In the genomic region with DNA sequence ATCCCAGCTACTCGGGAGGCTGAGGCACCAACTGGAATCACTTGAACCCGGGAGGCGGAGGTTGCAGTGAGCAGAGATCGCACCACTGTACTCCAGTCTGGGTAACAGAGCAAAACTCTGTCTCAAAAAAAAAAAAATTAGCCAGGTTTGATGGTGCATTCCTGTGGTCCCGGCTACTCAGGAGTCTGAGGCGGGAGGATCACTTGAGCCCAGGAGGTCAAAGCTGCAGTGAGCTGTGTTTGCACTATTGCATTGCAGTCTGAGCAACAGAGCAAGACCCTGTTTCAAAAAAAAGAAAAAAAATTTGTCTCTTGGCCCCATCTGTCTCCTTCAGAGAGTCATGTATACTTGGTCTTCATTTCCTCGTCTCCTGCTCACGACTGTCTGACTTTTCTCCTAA, we compare ENCODE assay signal across 8 cellular contexts. TPM values are rescaled to one million over a fixed set of nuclear protein-coding genes. Genes with fewer than 3 reads are reported as not detected.
DNase-seq lines count a peak whose midpoint lies in the region; ATAC-seq and TF ChIP-seq lines count a peak whose summit lies in the region.

No MANE protein-coding gene starts in this region.

- H3K36me3 Mint-ChIP-seq in activated T-helper 17 cell treated with anti-CD3 and anti-CD28 coated beads, Interleukin-2, amount 50 U/mL, for 72 hours (ENCODE audit: low read depth), result peaks cover 91% of the 10 kb centered on the region

- peak overlapping the region; percentile 63 for H3K27ac Mint-ChIP-seq in activated T-helper 17 cell treated with anti-CD3 and anti-CD28 coated beads, Interleukin-2, amount 50 U/mL, for 72 hours

- H3K9me3 Mint-ChIP-seq in activated T-helper 17 cell treated with anti-CD3 and anti-CD28 coated beads, Interleukin-2, amount 50 U/mL, for 72 hours, result no peaks in the 10 kb centered on the region

- H3K9ac ChIP-seq in GM23248, result peak overlapping the region; percentile 94

- WGBS in GM23248 (ENCODE audit: low coverage in 1 of 2, low lambda C conversion rate in 2 of 2, missing lambda C conversion rate in 2 of 2), 2 experiments, result 83 to 87% methylated on average over 8 of the region's 8 CpGs
- 91 to 97% methylated on average over 8 of the region's 8 CpGs for WGBS in mesodermal cell (ENCODE audit: insufficient coverage in 2 of 2), 2 experiments

- H3K27ac ChIP-seq in AG04450 (ENCODE audit: low read depth, low read length) (no peak overlapping the region), GM23248 (peak overlapping the region; percentile 95), mesodermal cell (ENCODE audit: low read depth, low read length, severe bottlenecking) (no peak overlapping the region)

- in situ Hi-C loops in GM23248 (cut with MboI), result no loop called here

- H3K9me2 ChIP-seq in GM23248 (ENCODE audit: insufficient read depth), result no peaks in the 10 kb centered on the region

- no peaks in the 10 kb centered on the region for H3K27me3 Mint-ChIP-seq in activated T-helper 17 cell treated with anti-CD3 and anti-CD28 coated beads, Interleukin-2, amount 50 U/mL, for 72 hours

- H2AFZ ChIP-seq in GM23248, result no peak overlapping the region

- CTCF ChIA-PET in AG04450 (lab: Charles Lee), result interaction anchor here (0.5 kb wide), 1 partner anchor 10 kb away, joined by 3 read pairs; no protein-coding TSS in a partner anchor

- no peaks in the 10 kb centered on the region for H3K9me3 ChIP-seq in AG04450 (ENCODE audit: control insufficient read depth, insufficient read depth, low read length)
- no peaks in the 10 kb centered on the region for H3K9me3 ChIP-seq in GM23248 (ENCODE audit: low read depth)
- no peaks in the 10 kb centered on the region for H3K9me3 ChIP-seq in mesodermal cell (ENCODE audit: control insufficient read depth, low read length)

- H3K27me3 ChIP-seq in AG04450 (ENCODE audit: control insufficient read depth, insufficient read depth, low read length) (no peaks in the 10 kb centered on the region), GM23248 (replicated peaks; ENCODE audit: insufficient read depth) (no peaks in the 10 kb centered on the region)

- peaks cover 60% of the 10 kb centered on the region for H3F3A ChIP-seq in GM23248 (ENCODE audit: insufficient read depth)

- H3K79me2 ChIP-seq in GM23248 (ENCODE audit: insufficient read depth), result peaks cover 60% of the 10 kb centered on the region

- DNase-seq in AG04450 (ENCODE audit: low read depth, low spot score) (no peak), GM23248 (no peak), NCI-H345 treated with DMSO at 0.1 percent for 48 hours (lab: John Stamatoyannopoulos, UW; ENCODE audit: unreplicated experiment) (no peak), sciatic nerve (ENCODE audit: low spot score) (no peak), NCI-H2029 treated with DMSO at 0.1 percent for 48 hours (lab: John Stamatoyannopoulos, UW) (no peak)

- H3K36me3 ChIP-seq in GM23248 (ENCODE audit: low read depth), result peaks cover 9% of the 10 kb centered on the region
- peaks cover 61% of the 10 kb centered on the region for H3K36me3 ChIP-seq in mesodermal cell (ENCODE audit: control insufficient read depth, insufficient read depth, low read length)

- intact Hi-C loops in sciatic nerve (cut with DNase I), result no loop called here

- no peak for ATAC-seq in activated T-helper 17 cell treated with anti-CD3 and anti-CD28 coated beads, Interleukin-2, amount 50 U/mL, for 72 hours (replicated peaks)
- no peak for ATAC-seq in sciatic nerve
- no peak for ATAC-seq in HG02852 (IDR thresholded peaks at IDR 0.05; ENCODE audit: unreplicated experiment)

- POLR2A ChIA-PET in AG04450 (lab: Yijun Ruan, JAX), result interaction anchor here (1.2 to 1.3 kb wide), 2 partner anchors 10 to 39 kb away, joined by 4 read pairs; no protein-coding TSS in a partner anchor

- H4K20me1 ChIP-seq in GM23248 (ENCODE audit: insufficient read depth), result no peaks in the 10 kb centered on the region

- peak overlapping the region; percentile 97 for H3K4me3 Mint-ChIP-seq in activated T-helper 17 cell treated with anti-CD3 and anti-CD28 coated beads, Interleukin-2, amount 50 U/mL, for 72 hours

- peaks cover 51% of the 10 kb centered on the region for H3K4me1 Mint-ChIP-seq in activated T-helper 17 cell treated with anti-CD3 and anti-CD28 coated beads, Interleukin-2, amount 50 U/mL, for 72 hours

- H3K4me2 ChIP-seq in GM23248 (ENCODE audit: unreplicated experiment), result peak overlapping the region; percentile 99

- TF ChIP-seq CTCF in AG04450 (IDR thresholded peaks at IDR 0.05; ENCODE audit: low read depth, low read length), result no peak

- H3K4me1 ChIP-seq in GM23248 (ENCODE audit: insufficient read depth) (peaks cover 21% of the 10 kb centered on the region), mesodermal cell (ENCODE audit: control insufficient read depth, insufficient read depth, low read length, poor library complexity, severe bottlenecking) (peaks cover 12% of the 10 kb centered on the region)

- H3K4me3 ChIP-seq in AG04450 (ENCODE audit: low read depth, low read length) (peak overlapping the region; percentile 93), GM23248 (peak overlapping the region; percentile 90; the same call in 1 of the 2 replicates), mesodermal cell (ENCODE audit: extremely low read depth, insufficient read depth, low read length, poor library complexity, severe bottlenecking) (peak overlapping the region; percentile 72)

RNA-seq across cellular contexts. Expression of gene CCDC97, which starts 1.6 kb away (rescaled TPM):
- polyA plus RNA-seq in AG04450 (2011; rRNA removed) (8.5 and 9.3 TPM in 2 replicates), GM23248 (2016; fragmentation: Nextera tagmentation; extraction: Ambion mirVana) (11.4 and 12.3 TPM in 2 replicates)
- polyA minus RNA-seq in AG04450 (2011; rRNA and poly(A)+ RNA removed), result 14.0 and 15.8 TPM in 2 replicates
- 5.2 and 5.9 TPM in 2 replicates for total RNA-seq in GM23248 (2014; rRNA removed; shearing (Covaris generic))
- total RNA-seq in activated T-helper 17 cell treated with anti-CD3 and anti-CD28 coated beads, Interleukin-2, amount 50 U/mL, for 72 hours, result 10 to 100 TPM; 35.1 to 40.9 TPM
- polyA plus RNA-seq in mesodermal cell (2013, experiment 1 of 2), result 14.6 TPM
- polyA plus RNA-seq in mesodermal cell (2013, experiment 2 of 2), result 13.1 TPM
- 29.8 TPM for total RNA-seq in sciatic nerve

RNA-seq across cellular contexts. Expression of gene TGFB1, which starts 42.1 kb away (rescaled TPM):
- polyA plus RNA-seq in AG04450 (2011; rRNA removed) (4.9 and 11.2 TPM in 2 replicates), GM23248 (2016; fragmentation: Nextera tagmentation; extraction: Ambion mirVana) (12.4 and 13.9 TPM in 2 replicates)
- 22.8 and 28.9 TPM in 2 replicates for polyA minus RNA-seq in AG04450 (2011; rRNA and poly(A)+ RNA removed)
- 21.4 and 23.5 TPM in 2 replicates for total RNA-seq in GM23248 (2014; rRNA removed; shearing (Covaris generic))
- 100 to 1,000 TPM; 107 to 158 TPM for total RNA-seq in activated T-helper 17 cell treated with anti-CD3 and anti-CD28 coated beads, Interleukin-2, amount 50 U/mL, for 72 hours
- 344 TPM for polyA plus RNA-seq in mesodermal cell (2013, experiment 1 of 2)
- polyA plus RNA-seq in mesodermal cell (2013, experiment 2 of 2), result 264 TPM
- 33.7 TPM for total RNA-seq in sciatic nerve

RNA-seq across cellular contexts. Expression of gene HNRNPUL1, which starts 47.4 kb away (rescaled TPM):
- polyA plus RNA-seq in AG04450 (2011; rRNA removed) (42.3 and 56.3 TPM in 2 replicates), GM23248 (2016; fragmentation: Nextera tagmentation; extraction: Ambion mirVana) (105 and 112 TPM in 2 replicates)
- polyA minus RNA-seq in AG04450 (2011; rRNA and poly(A)+ RNA removed), result 46.2 and 51.8 TPM in 2 replicates
- 107 and 111 TPM in 2 replicates for total RNA-seq in GM23248 (2014; rRNA removed; shearing (Covaris generic))
- 100 to 1,000 TPM; 324 to 357 TPM for total RNA-seq in activated T-helper 17 cell treated with anti-CD3 and anti-CD28 coated beads, Interleukin-2, amount 50 U/mL, for 72 hours
- polyA plus RNA-seq in mesodermal cell (2013, experiment 1 of 2), result 214 TPM
- 198 TPM for polyA plus RNA-seq in mesodermal cell (2013, experiment 2 of 2)
- 161 TPM for total RNA-seq in sciatic nerve

RNA-seq across cellular contexts. Expression of gene B9D2, which starts 52.3 kb away (rescaled TPM):
- polyA plus RNA-seq in AG04450 (2011; rRNA removed) (3.9 and 5.1 TPM in 2 replicates), GM23248 (2016; fragmentation: Nextera tagmentation; extraction: Ambion mirVana) (13.2 and 13.8 TPM in 2 replicates)
- polyA minus RNA-seq in AG04450 (2011; rRNA and poly(A)+ RNA removed), result 1.3 and 1.7 TPM in 2 replicates
- total RNA-seq in GM23248 (2014; rRNA removed; shearing (Covaris generic)), result 8.1 and 9.6 TPM in 2 replicates
- total RNA-seq in activated T-helper 17 cell treated with anti-CD3 and anti-CD28 coated beads, Interleukin-2, amount 50 U/mL, for 72 hours, result 1 to 10 TPM; 6.7 to 9.5 TPM
- polyA plus RNA-seq in mesodermal cell (2013, experiment 1 of 2), result 5.7 TPM
- polyA plus RNA-seq in mesodermal cell (2013, experiment 2 of 2), result 6.2 TPM
- total RNA-seq in sciatic nerve, result 4.1 TPM
